Comparison of ENCODE assay signal across 8 cellular contexts in genomic region chr9:136799854-136800657, GRCh38. TPM values are rescaled to one million over a fixed set of nuclear protein-coding genes. Genes with fewer than 3 reads are reported as not detected.
A peak's percentile ranks its signal among the peaks of the same experiment; 100 is the strongest.
DNase-seq lines count a peak whose midpoint lies in the region; ATAC-seq, FAIRE-seq and TF ChIP-seq lines count a peak whose summit lies in the region.

No MANE protein-coding gene starts in this region.

- H3K27ac ChIP-seq in parathyroid adenoma (peak overlapping the region; percentile 42), transverse colon (peak overlapping the region; percentile 80 to 90 (median 88))

- DNase-seq in GM19239 (ENCODE audit: insufficient read length, low spot score) (peak; percentile 84), NCI-H1092 treated with DMSO at 0.1 percent for 48 hours (lab: John Stamatoyannopoulos, UW) (peak; percentile 94), SKM-1 (lab: John Stamatoyannopoulos, UW; ENCODE audit: unreplicated experiment) (peak; percentile 25), Right ventricle myocardium inferior (ENCODE audit: missing footprints) (peak; percentile 90), transverse colon (peak; percentile 97)
- DNase-seq in activated naive CD4-positive, alpha-beta T cell treated with anti-CD3 and anti-CD28 coated beads, Interleukin-2, amount 10 ng/mL, durations not matched to agents 7 days and 5 days = peak; percentile 91

- in situ Hi-C loops in transverse colon (cut with MboI; ENCODE audit: low pct_ligation_motif_present in 1 of 4, low pct_unique_long_range_greater_than_20kb in 1 of 4, low sequenced_read_pairs in 3 of 4) = loop anchor here in 2 of 4 donors (25.0 kb wide), 1 partner anchor 237 kb away; the partner anchor contains the start of genes ABCA2 (in 2 of the 2), FUT7 (in 2 of the 2) and NPDC1 (in 2 of the 2)

- H3K4me3 ChIP-seq in parathyroid adenoma (ENCODE audit: low read depth, low read length) (peak overlapping the region; percentile 64), transverse colon (peak overlapping the region; percentile 7 to 52 (median 36))

- H3K36me3 Mint-ChIP-seq in activated naive CD4-positive, alpha-beta T cell treated with anti-CD3 and anti-CD28 coated beads, Interleukin-2, amount 10 ng/mL, durations not matched to agents 7 days and 5 days = peaks cover 2% of the 10 kb centered on the region

- no peaks in the 10 kb centered on the region for H3K4me1 ChIP-seq in parathyroid adenoma
- peaks cover 8 to 62% (median 39%) of the 10 kb centered on the region in 4 donors for H3K4me1 ChIP-seq in transverse colon

- peak overlapping the region; percentile 58 for H3K27ac Mint-ChIP-seq in activated naive CD4-positive, alpha-beta T cell treated with anti-CD3 and anti-CD28 coated beads, Interleukin-2, amount 10 ng/mL, durations not matched to agents 7 days and 5 days

- FAIRE-seq in GM19239 (lab: Jason Lieb, UNC) = peak; percentile 74

- ATAC-seq in Right ventricle myocardium inferior (peak; percentile 81), HG03457 (IDR thresholded peaks at IDR 0.05; ENCODE audit: unreplicated experiment) (no peak)

- 0 to 2% methylated on average over 2 to 35 of the region's 63 CpGs for WGBS in transverse colon (ENCODE audit: low coverage in 1 of 2), 2 donors

- peak overlapping the region; percentile 66 for H2AFZ ChIP-seq in parathyroid adenoma

- CTCF ChIA-PET in activated naive CD4-positive, alpha-beta T cell treated with anti-CD3 and anti-CD28 coated beads, Interleukin-2, amount 10 ng/mL, durations not matched to agents 7 days and 5 days (lab: Charles Lee) = interaction anchor here (1.0 to 2.0 kb wide), 3 partner anchors 8 to 229 kb away, joined by 4 to 8 read pairs (median 6); partner anchors contain the start of gene AJM1

- no peak overlapping the region for H3K9ac ChIP-seq in parathyroid adenoma

- TF ChIP-seq CTCF in parathyroid adenoma (IDR thresholded peaks at IDR 0.05) = no peak
- no peak for TF ChIP-seq CTCF in transverse colon (IDR thresholded peaks at IDR 0.05)

- peaks cover 24% of the 10 kb centered on the region for H3K4me1 Mint-ChIP-seq in activated naive CD4-positive, alpha-beta T cell treated with anti-CD3 and anti-CD28 coated beads, Interleukin-2, amount 10 ng/mL, durations not matched to agents 7 days and 5 days

- H3K27me3 Mint-ChIP-seq in activated naive CD4-positive, alpha-beta T cell treated with anti-CD3 and anti-CD28 coated beads, Interleukin-2, amount 10 ng/mL, durations not matched to agents 7 days and 5 days = peaks cover 72% of the 10 kb centered on the region

- no peaks in the 10 kb centered on the region for H3K9me3 ChIP-seq in parathyroid adenoma (ENCODE audit: control insufficient read depth, low read length)
- no peaks in the 10 kb centered on the region for H3K9me3 ChIP-seq in transverse colon

- peak; percentile 72 for TF ChIP-seq POLR2A in transverse colon (IDR thresholded peaks at IDR 0.05)

- H3K9me3 Mint-ChIP-seq in activated naive CD4-positive, alpha-beta T cell treated with anti-CD3 and anti-CD28 coated beads, Interleukin-2, amount 10 ng/mL, durations not matched to agents 7 days and 5 days = no peaks in the 10 kb centered on the region

- peak overlapping the region; percentile 74 for H3K4me3 Mint-ChIP-seq in activated naive CD4-positive, alpha-beta T cell treated with anti-CD3 and anti-CD28 coated beads, Interleukin-2, amount 10 ng/mL, durations not matched to agents 7 days and 5 days

- H3K27me3 ChIP-seq in parathyroid adenoma (ENCODE audit: control insufficient read depth, insufficient read depth, low read length) (no peaks in the 10 kb centered on the region), transverse colon (peaks cover 57% of the 10 kb centered on the region)

- H3K36me3 ChIP-seq in parathyroid adenoma (ENCODE audit: control insufficient read depth, insufficient read depth, low read length) (no peaks in the 10 kb centered on the region), transverse colon (no peaks in the 10 kb centered on the region)

- peak overlapping the region; percentile 96 for H3K4me2 ChIP-seq in parathyroid adenoma (ENCODE audit: low read length)

- intact Hi-C loops in Right ventricle myocardium inferior (cut with DNase I) = no loop called here
- intact Hi-C loops in transverse colon (cut with DNase I; ENCODE audit: low total_unique reads) = no loop called here

- no peak for TF ChIP-seq EP300 in transverse colon (IDR thresholded peaks at IDR 0.05; ENCODE audit: low read depth)

- no peaks in the 10 kb centered on the region for H3K79me2 ChIP-seq in parathyroid adenoma

RNA-seq across cellular contexts. Expression of gene CCDC183, which starts 3.9 kb away (rescaled TPM):
- total RNA-seq in Right ventricle myocardium inferior (1.6 TPM), transverse colon (100 to 1,000 TPM in 1 of 4 donors, 10 to 100 TPM in 3; 25.2 to 161 (median 63.5) TPM)

RNA-seq across cellular contexts. Expression of gene RABL6, which starts 7.7 kb away (rescaled TPM):
- total RNA-seq in Right ventricle myocardium inferior = 69.5 TPM
- total RNA-seq in transverse colon = 100 to 1,000 TPM in 3 of 4 donors, 10 to 100 TPM in 1; 71.3 to 227 (median 160) TPM

RNA-seq across cellular contexts. Expression of gene TMEM141, which starts 8.9 kb away (rescaled TPM):
- total RNA-seq in Right ventricle myocardium inferior (75.9 TPM), transverse colon (100 to 1,000 TPM; 179 to 392 (median 224) TPM)

RNA-seq across cellular contexts. Expression of gene LCN15, which starts 35.7 kb away (rescaled TPM):
- total RNA-seq in Right ventricle myocardium inferior (0.46 TPM), transverse colon (10 to 100 TPM in 1 of 4 donors, 1 to 10 TPM in 1, not detected in 2; 6.4 to 11.9 TPM)

RNA-seq across cellular contexts. Expression of gene LCN8, which starts 42.0 kb away (rescaled TPM):
- total RNA-seq in Right ventricle myocardium inferior (not detected), transverse colon (not detected)

Comparison
In these comparisons a context has a peak if more than half of its experiments do, and no peak if none do; other contexts are left out.
1. DNase-seq: peak in every context shown above with its lines; median percentile 97 in transverse colon; 94 in NCI-H1092 treated with DMSO at 0.1 percent for 48 hours; 91 in activated naive CD4-positive, alpha-beta T cell treated with anti-CD3 and anti-CD28 coated beads, Interleukin-2, amount 10 ng/mL, durations not matched to agents 7 days and 5 days; 90 in Right ventricle myocardium inferior; 84 in GM19239; 25 in SKM-1.
2. RNA of gene CCDC183, which starts 3.9 kb away (total RNA-seq): 25.2 to 161 TPM in transverse colon; 1.6 TPM in Right ventricle myocardium inferior (single experiment); every median in the first group is over 10 times any median in the second.